In the genomic region with DNA sequence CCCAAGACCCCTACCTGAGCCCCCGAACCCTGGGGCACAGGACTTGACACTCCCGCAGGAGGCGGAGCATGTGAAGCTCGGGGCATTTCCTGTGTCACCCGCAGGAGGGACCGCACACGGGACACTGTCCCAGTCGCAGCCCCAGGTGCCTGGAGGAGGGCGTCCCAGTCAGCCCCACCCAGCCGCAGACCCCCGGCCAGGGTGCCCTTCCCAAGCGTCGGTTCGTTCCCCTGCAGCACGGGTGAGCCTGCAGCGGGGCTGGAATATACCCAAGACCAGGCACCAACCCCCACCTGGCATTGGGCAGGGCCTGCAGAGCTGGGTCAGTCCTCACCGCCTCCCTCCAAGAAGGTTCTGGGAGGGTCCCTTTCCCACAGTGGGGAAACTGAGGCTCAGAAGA, we compare ENCODE assay signal across 1 cellular context.
TF ChIP-seq lines count a peak whose summit lies in the region.

No MANE protein-coding gene starts in this region.

TF ChIP-seq in GM12878, 131 proteins besides CTCF, POLR2A, EP300 and RAD21:
- TF ChIP-seq JUNB (IDR thresholded peaks at IDR 0.05), result no peak
